8 cellular contexts compared by ENCODE assay signal in genomic region chr9:85786116-85786515, GRCh38. TPM values are rescaled to one million over a fixed set of nuclear protein-coding genes. Genes with fewer than 3 reads are reported as not detected.
DNase-seq lines count a peak whose midpoint lies in the region; ATAC-seq, FAIRE-seq and TF ChIP-seq lines count a peak whose summit lies in the region.
"Not testable (repeated sequence)": the region's sequence is repeated elsewhere in the genome, so short reads cannot be mapped to it uniquely, and the experiment has no call there.

No MANE protein-coding gene starts in this region.

- not testable (repeated sequence) for H2AFZ ChIP-seq in OCI-LY7 (ENCODE audit: low read length); GM12878 (ENCODE audit: control insufficient read depth, low read depth, low read length); endothelial cell of umbilical vein (ENCODE audit: low read depth, low read length)

- not testable (repeated sequence) for DNase-seq in BE2C; H54 (ENCODE audit: insufficient read length, low spot score); OCI-LY7 (ENCODE audit: low spot score); GM12878 (ENCODE audit: low read depth, low spot score); endothelial cell of umbilical vein (ENCODE audit: low read depth, low spot score); left ventricle myocardium superior; lung (ENCODE audit: low spot score); psoas muscle

- not testable (repeated sequence) for H3K9me1 ChIP-seq in endothelial cell of umbilical vein (replicated peaks; ENCODE audit: control insufficient read depth, extremely low read depth, insufficient read depth, low read length)

- SMC1A ChIA-PET in GM12878 (lab: Charles Lee; ENCODE audit: uncharacterized antibody, unreplicated experiment), result not testable (repeated sequence)

- H3K9ac ChIP-seq in GM12878 (ENCODE audit: control insufficient read depth, insufficient read depth, low read length); endothelial cell of umbilical vein (replicated peaks; ENCODE audit: extremely low read depth, insufficient read depth, low read length): not testable (repeated sequence)

- H3K27ac ChIP-seq in OCI-LY7 (ENCODE audit: low read depth, low read length, poor library complexity, severe bottlenecking); GM12878 (ENCODE audit: control insufficient read depth, insufficient read depth); endothelial cell of umbilical vein (ENCODE audit: insufficient read depth, low read depth, low read length); lung (ENCODE audit: low read depth in 1 of 2, low read length in 1 of 2); psoas muscle: not testable (repeated sequence)

- 0 out of 3 replicates have a peak, but pooled peaks have one; percentile 42 for ATAC-seq in GM12878
- peak; percentile 74 for ATAC-seq in left ventricle myocardium superior
- peak; percentile 72 for ATAC-seq in lung (ENCODE audit: insufficient read depth, low FRiP score)
- ATAC-seq in psoas muscle, result peak; percentile 61 to 90 (median 70)

- H3K9me2 ChIP-seq in OCI-LY7 (ENCODE audit: insufficient read depth, low read length), result not testable (repeated sequence)

- TF ChIP-seq CTCF in BE2C (IDR thresholded peaks at IDR 0.05; ENCODE audit: low read depth, low read length), result peak; percentile 16; the same call in 1 of the 2 replicates
- TF ChIP-seq CTCF in OCI-LY7 (conservative IDR thresholded peaks at IDR 0.05; ENCODE audit: low read length), result peak; percentile 65; the same call in 1 of the 2 replicates
- TF ChIP-seq CTCF in GM12878 (IDR thresholded peaks at IDR 0.05 in 2 of 3, conservative IDR thresholded peaks at IDR 0.05 in 1 of 3; ENCODE audit: control insufficient read depth in 2 of 3, extremely low read depth in 1 of 3, insufficient read depth in 1 of 3, low read depth in 3 of 3, low read length in 3 of 3), result 0 out of 6 replicates have a peak, but pooled peaks of 1 of the 3 experiments have one; percentile 7
- not testable (repeated sequence) for TF ChIP-seq CTCF in endothelial cell of umbilical vein (IDR thresholded peaks at IDR 0.05; ENCODE audit: extremely low read depth in 1 of 2, insufficient read depth in 1 of 2, low read depth in 1 of 2, low read length in 2 of 2); lung (IDR thresholded peaks at IDR 0.05; ENCODE audit: control extremely low read depth, extremely low read depth); psoas muscle (IDR thresholded peaks at IDR 0.05)

- dilution Hi-C loops in endothelial cell of umbilical vein (cut with MboI; ENCODE audit: extremely low pct_ligation_motif_present, low sequenced_read_pairs), result not testable (repeated sequence)

- intact Hi-C loops in OCI-LY7 (cut with micrococcal nuclease; ENCODE audit: unreplicated experiment) (loop anchor here (10.0 kb wide), 1 partner anchor 1381 kb away; no protein-coding TSS in a partner anchor), GM12878 (cut with micrococcal nuclease; ENCODE audit: unreplicated experiment) (loop anchor here (5.0 kb wide), 1 partner anchor 89 kb away; no protein-coding TSS in a partner anchor), endothelial cell of umbilical vein (cut with micrococcal nuclease) (loop anchor here (2.0 to 10.0 kb wide), 4 partner anchors 175 to 1389 kb away; no protein-coding TSS in a partner anchor), psoas muscle (cut with DNase I) (loop anchor here (5.0 to 10.0 kb wide), 2 partner anchors 89 to 1391 kb away; no protein-coding TSS in a partner anchor)
- intact Hi-C loops in left ventricle myocardium superior (cut with micrococcal nuclease), result not testable (repeated sequence)

- not testable (repeated sequence) for H3K79me2 ChIP-seq in OCI-LY7 (ENCODE audit: insufficient read depth, low read depth, low read length); GM12878 (ENCODE audit: control insufficient read depth, insufficient read depth, low read length); endothelial cell of umbilical vein (ENCODE audit: control insufficient read depth, insufficient read depth, low read length)

- not testable (repeated sequence) for H3K9me3 ChIP-seq in BE2C; OCI-LY7 (ENCODE audit: low read length); GM12878 (replicated peaks; ENCODE audit: control insufficient read depth, insufficient read depth, low read length); endothelial cell of umbilical vein (replicated peaks; ENCODE audit: control insufficient read depth, insufficient read depth, low read length); lung (ENCODE audit: control insufficient read depth in 2 of 2, insufficient read depth in 1 of 2, low read length in 1 of 2); psoas muscle

- RAD21 ChIA-PET in GM12878 (lab: Charles Lee; ENCODE audit: unreplicated experiment), result not testable (repeated sequence)

- not testable (repeated sequence) for H4K20me1 ChIP-seq in OCI-LY7 (ENCODE audit: insufficient read depth, low read length); GM12878 (ENCODE audit: control insufficient read depth, insufficient read depth); endothelial cell of umbilical vein (replicated peaks; ENCODE audit: control insufficient read depth, extremely low read depth, insufficient read depth, low read length)

- H3K4me3 ChIP-seq in BE2C (ENCODE audit: low read depth, low read length); OCI-LY7 (ENCODE audit: low read depth, low read length, poor library complexity, severe bottlenecking); GM12878; endothelial cell of umbilical vein (replicated peaks in 1 of 3; ENCODE audit: insufficient read depth in 1 of 3, low read depth in 1 of 3, low read length in 3 of 3); lung; psoas muscle: not testable (repeated sequence)

- WGBS in GM12878 (ENCODE audit: insufficient coverage, insufficient replicate concordance, low lambda C conversion rate, missing lambda C conversion rate), result 6% methylated on average over 7 of the region's 7 CpGs
- WGBS in lung, 2 donors, result 11 to 22% methylated on average over 6 to 7 of the region's 7 CpGs
- WGBS in psoas muscle, 3 donors, result 1 to 6% (median 5%) methylated on average over 6 of the region's 7 CpGs

- TF ChIP-seq POLR2A in H54 (IDR thresholded peaks at IDR 0.05; ENCODE audit: low read depth, low read length); GM12878 (IDR thresholded peaks at IDR 0.05; ENCODE audit: low read depth, low read length); endothelial cell of umbilical vein (IDR thresholded peaks at IDR 0.05; ENCODE audit: low read depth, low read length): not testable (repeated sequence)

- CTCF ChIA-PET in OCI-LY7 (lab: Charles Lee; ENCODE audit: unreplicated experiment), result not testable (repeated sequence)
- CTCF ChIA-PET in GM12878 (lab: Yijun Ruan, JAX) (interaction anchor here (0.6 to 1.3 kb wide), 2 partner anchors 81 to 175 kb away, joined by 3 to 6 read pairs; no protein-coding TSS in a partner anchor), endothelial cell of umbilical vein (lab: Charles Lee) (interaction anchor here (2.1 to 2.2 kb wide), 2 partner anchors 88 to 1389 kb away, joined by 12 to 14 read pairs; no protein-coding TSS in a partner anchor)

- not testable (repeated sequence) for H3K4me2 ChIP-seq in OCI-LY7 (ENCODE audit: low read length); GM12878 (ENCODE audit: control insufficient read depth, insufficient read depth); endothelial cell of umbilical vein (ENCODE audit: insufficient read depth, low read length)

- not testable (repeated sequence) for H3K27me3 ChIP-seq in BE2C; GM12878 (replicated peaks in 1 of 2; ENCODE audit: control insufficient read depth in 2 of 2, insufficient read depth in 2 of 2, low read length in 1 of 2); endothelial cell of umbilical vein (ENCODE audit: control insufficient read depth in 2 of 2, insufficient read depth in 2 of 2, low read length in 2 of 2); lung (ENCODE audit: control insufficient read depth, insufficient read depth); psoas muscle (ENCODE audit: insufficient read depth in 3 of 3, low read length in 2 of 3)

- peak; percentile 100 for FAIRE-seq in H54 (lab: Jason Lieb, UNC)
- peak; percentile 98 for FAIRE-seq in GM12878 (lab: Jason Lieb, UNC)
- FAIRE-seq in endothelial cell of umbilical vein (lab: Jason Lieb, UNC), result peak; percentile 85

- in situ Hi-C loops in GM12878 (cut with MboI), result loop anchor here (25.0 kb wide), 1 partner anchor 1399 kb away; no protein-coding TSS in a partner anchor

- BruUV-seq in OCI-LY7 (replicated peaks; lab: Mats Ljungman, UMichigan); GM12878 (replicated peaks; lab: Mats Ljungman, UMichigan); endothelial cell of umbilical vein (replicated peaks; lab: Mats Ljungman, UMichigan): not testable (repeated sequence)

- TF ChIP-seq RAD21 in GM12878 (IDR thresholded peaks at IDR 0.05; ENCODE audit: insufficient read depth, low read depth, low read length), result not testable (repeated sequence)

- not testable (repeated sequence) for TF ChIP-seq EP300 in GM12878 (IDR thresholded peaks at IDR 0.05; ENCODE audit: borderline replicate concordance in 1 of 2, control insufficient read depth in 1 of 2, low read depth in 2 of 2, low read length in 2 of 2)

- H3K36me3 ChIP-seq in BE2C; OCI-LY7 (ENCODE audit: insufficient read depth, low read length); GM12878 (ENCODE audit: control insufficient read depth in 2 of 2, insufficient read depth in 2 of 2, low read length in 1 of 2); endothelial cell of umbilical vein (ENCODE audit: control insufficient read depth in 2 of 2, extremely low read depth in 1 of 2, insufficient read depth in 2 of 2, low read length in 2 of 2); lung (ENCODE audit: control insufficient read depth in 2 of 2, insufficient read depth in 2 of 2, low read length in 2 of 2); psoas muscle (ENCODE audit: insufficient read depth in 1 of 2, low read depth in 1 of 2): not testable (repeated sequence)

- H3K4me1 ChIP-seq in BE2C; OCI-LY7 (ENCODE audit: insufficient read depth, low read length, poor library complexity, severe bottlenecking); GM12878 (ENCODE audit: control insufficient read depth, insufficient read depth, low read length); endothelial cell of umbilical vein (ENCODE audit: control insufficient read depth, extremely low read depth, insufficient read depth, low read length); lung (ENCODE audit: control insufficient read depth in 2 of 2, insufficient read depth in 2 of 2, low read length in 2 of 2); psoas muscle: not testable (repeated sequence)

- POLR2A ChIA-PET in OCI-LY7 (lab: Charles Lee); GM12878 (lab: Charles Lee); endothelial cell of umbilical vein (lab: Charles Lee): not testable (repeated sequence)

RNA-seq across cellular contexts. Expression of gene AGTPBP1, which starts 44.4 kb away (rescaled TPM):
- polyA plus RNA-seq in BE2C (2012; ENCODE audit: insufficient read depth, insufficient read length, low read depth), result 8.1 TPM
- 24.2 and 31.0 TPM in 2 replicates for total RNA-seq in OCI-LY7 (2014; rRNA removed; shearing (Covaris generic))
- total RNA-seq in OCI-LY7 (2022), result 37.2 and 45.8 TPM in 2 replicates
- 67.6 and 70.4 TPM in 2 replicates for total RNA-seq in GM12878 (2013; cell fraction: nucleolus; rRNA removed)
- 21.9 and 28.6 TPM in 2 replicates for total RNA-seq in GM12878 (2014; rRNA removed)
- total RNA-seq in GM12878 (2014; rRNA removed; fragmentation: Illumina TruSeq; extraction: Trizol), result 35.2 and 35.9 TPM in 2 replicates
- 26.3 and 27.9 TPM in 2 replicates for total RNA-seq in GM12878 (2021)
- 7.5 TPM for polyA plus RNA-seq in GM12878 (2011; ENCODE audit: low read depth)
- 25.5 and 43.6 TPM in 2 replicates for polyA plus RNA-seq in GM12878 (2011; rRNA removed)
- 7.8 and 8.4 TPM in 2 replicates for polyA plus RNA-seq in GM12878 (2011; cell fraction: cytosol; rRNA removed)
- 18.1 and 18.6 TPM in 2 replicates for polyA plus RNA-seq in GM12878 (2011; cell fraction: nucleus; rRNA removed)
- 10.5 and 14.7 TPM in 2 replicates for polyA plus RNA-seq in GM12878 (2012)
- 23.1 and 28.3 TPM in 2 replicates for polyA plus RNA-seq in GM12878 (2014; fragmentation: Illumina TruSeq; extraction: Trizol)
- 1 to 10 TPM; 6.1 to 7.9 TPM for polyA plus RNA-seq in GM12878 (2014; fragmentation: Nextera tagmentation; extraction: Ambion mirVana)
- 13.3 and 18.1 TPM in 2 replicates for polyA plus RNA-seq in GM12878 (2014; rRNA removed)
- polyA plus RNA-seq in GM12878 (2016; fragmentation: Nextera tagmentation; extraction: Ambion mirVana), result 10 to 100 TPM; 17.9 to 18.0 TPM
- polyA minus RNA-seq in GM12878 (2011; rRNA and poly(A)+ RNA removed), result 25.8 and 42.1 TPM in 2 replicates
- polyA minus RNA-seq in GM12878 (2011; cell fraction: cytosol; rRNA and poly(A)+ RNA removed), result 10.2 and 15.1 TPM in 2 replicates
- 11.1 and 19.0 TPM in 2 replicates for polyA minus RNA-seq in GM12878 (2011; cell fraction: nucleus; rRNA and poly(A)+ RNA removed)
- 18.4 and 19.1 TPM in 2 replicates for total RNA-seq in endothelial cell of umbilical vein
- polyA plus RNA-seq in endothelial cell of umbilical vein, result 2.8 and 4.2 TPM in 2 replicates
- 5.7 and 6.1 TPM in 2 replicates for polyA plus RNA-seq in endothelial cell of umbilical vein (2011; cell fraction: cytosol; rRNA removed)
- 14.3 and 17.9 TPM in 2 replicates for polyA plus RNA-seq in endothelial cell of umbilical vein (2011; cell fraction: nucleus; rRNA removed)
- 12.3 and 12.8 TPM in 2 replicates for polyA plus RNA-seq in endothelial cell of umbilical vein (2012)
- 7.9 and 13.8 TPM in 2 replicates for polyA minus RNA-seq in endothelial cell of umbilical vein
- 9.2 TPM for polyA minus RNA-seq in endothelial cell of umbilical vein (2011; cell fraction: cytosol; rRNA and poly(A)+ RNA removed)
- polyA minus RNA-seq in endothelial cell of umbilical vein (2011; cell fraction: nucleus; rRNA and poly(A)+ RNA removed), result 14.8 and 16.2 TPM in 2 replicates
- total RNA-seq in left ventricle myocardium superior, result 64.4 TPM
- total RNA-seq in lung, result 10 to 100 TPM; 29.4 to 55.9 TPM
- polyA plus RNA-seq in lung, result 10 to 100 TPM; 10.6 to 15.4 TPM
- 10 to 100 TPM; 19.6 to 25.9 (median 21.9) TPM for total RNA-seq in psoas muscle
- polyA plus RNA-seq in psoas muscle, result 10 to 100 TPM in 1 of 3 donors, 1 to 10 TPM in 2; 3.9 to 18.5 (median 6.5) TPM
